In genomic region chr21:37700641-37701202, GRCh38 we compare ENCODE assay signal across 9 cellular contexts.
DNase-seq lines count a peak whose midpoint lies in the region; ATAC-seq and TF ChIP-seq lines count a peak whose summit lies in the region.
"Had no signal": no experiment of that assay in that cellular context is flagged by ENCODE, and none has a peak within 500 bp of the region (broad histone marks: within the 10 kb centered on the region; RNA-seq: fewer than 3 reads in every experiment).

No MANE protein-coding gene starts in this region.

- H3K27me3 Mint-ChIP-seq in osteocyte (ENCODE audit: unreplicated experiment), result no peaks in the 10 kb centered on the region

- DNase-seq in DMS114 treated with DMSO at 0.1 percent for 48 hours (lab: John Stamatoyannopoulos, UW; ENCODE audit: unreplicated experiment), result peak; percentile 71
- peak; percentile 44 for DNase-seq in NCI-H187 treated with DMSO at 0.1 percent for 48 hours (lab: John Stamatoyannopoulos, UW)
- DNase-seq in SW 1271 (lab: John Stamatoyannopoulos, UW), result peak; percentile 4 to 68
- peak; percentile 86 for DNase-seq in fibroblast of villous mesenchyme (ENCODE audit: low read depth)
- DNase-seq in osteocyte (ENCODE audit: extremely low spot score, unreplicated experiment), result no peak
- no peak for DNase-seq in mucosa of gallbladder (ENCODE audit: low spot score)

- H3K4me3 Mint-ChIP-seq in osteocyte (ENCODE audit: unreplicated experiment), result no peak overlapping the region
- H3K4me3 Mint-ChIP-seq: activated naive CD4-positive, alpha-beta T cell treated with anti-CD3 and anti-CD28 coated beads, Interleukin-2, amount 50 U/mL, for 24 hours had no signal

- peak; percentile 82 for TF ChIP-seq CTCF in fibroblast of villous mesenchyme (IDR thresholded peaks at IDR 0.05; ENCODE audit: insufficient read depth, low read depth, low read length)
- TF ChIP-seq CTCF in osteocyte (IDR thresholded peaks at IDR 0.05), result peak; percentile 81

- peak; percentile 95 for ATAC-seq in GM19043 (IDR thresholded peaks at IDR 0.05; ENCODE audit: low read depth, unreplicated experiment)
- ATAC-seq in HG03095 (IDR thresholded peaks at IDR 0.05; ENCODE audit: unreplicated experiment), result peak; percentile 91

- no peak overlapping the region for H3K4me3 ChIP-seq in fibroblast of villous mesenchyme (ENCODE audit: low read depth, low read length)

- H3K9me3 Mint-ChIP-seq in osteocyte (ENCODE audit: unreplicated experiment), result peaks cover 12% of the 10 kb centered on the region
- H3K9me3 Mint-ChIP-seq: activated naive CD4-positive, alpha-beta T cell treated with anti-CD3 and anti-CD28 coated beads, Interleukin-2, amount 50 U/mL, for 24 hours had no signal

- H3K27ac Mint-ChIP-seq in osteocyte (ENCODE audit: unreplicated experiment), result no peak overlapping the region
- H3K27ac Mint-ChIP-seq: activated naive CD4-positive, alpha-beta T cell treated with anti-CD3 and anti-CD28 coated beads, Interleukin-2, amount 50 U/mL, for 24 hours had no signal

- H3K36me3 Mint-ChIP-seq in osteocyte (ENCODE audit: unreplicated experiment), result no peaks in the 10 kb centered on the region
- H3K36me3 Mint-ChIP-seq: activated naive CD4-positive, alpha-beta T cell treated with anti-CD3 and anti-CD28 coated beads, Interleukin-2, amount 50 U/mL, for 24 hours had no signal

- no peaks in the 10 kb centered on the region for H3K4me1 Mint-ChIP-seq in osteocyte (ENCODE audit: unreplicated experiment)
- H3K4me1 Mint-ChIP-seq: activated naive CD4-positive, alpha-beta T cell treated with anti-CD3 and anti-CD28 coated beads, Interleukin-2, amount 50 U/mL, for 24 hours had no signal

Comparison
In these comparisons a context has a peak if more than half of its experiments do, and no peak if none do; other contexts are left out.
1. DNase-seq: peak in DMS114 treated with DMSO at 0.1 percent for 48 hours (single experiment), NCI-H187 treated with DMSO at 0.1 percent for 48 hours (single experiment), SW 1271 (2 of 2) and fibroblast of villous mesenchyme (single experiment); none in osteocyte (single experiment) and mucosa of gallbladder (single experiment).